ENCODE assay signal across 8 cellular contexts in the genomic region with DNA sequence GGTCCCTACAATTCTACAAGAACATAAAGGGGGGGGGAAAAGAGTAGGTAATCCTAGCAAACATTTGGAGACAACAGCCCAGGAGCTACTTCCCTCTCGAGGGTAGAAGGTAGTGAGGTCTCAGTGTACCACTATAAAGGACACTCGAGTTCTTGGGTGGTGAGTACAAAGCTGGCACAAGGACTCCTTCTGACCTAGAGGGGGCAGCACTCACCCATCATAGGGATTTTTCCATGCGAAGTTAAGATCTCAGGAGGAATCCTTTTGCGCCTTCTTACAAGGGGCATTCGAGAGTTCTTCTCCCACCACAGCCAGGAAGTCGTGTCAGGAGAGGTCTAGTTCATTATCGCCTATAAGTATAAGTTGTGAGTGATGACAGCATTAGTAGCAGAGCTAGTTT.
DNase-seq lines count a peak whose midpoint lies in the region; ATAC-seq and TF ChIP-seq lines count a peak whose summit lies in the region.

No MANE protein-coding gene starts in this region.

- ATAC-seq in HG03342 (IDR thresholded peaks at IDR 0.05; ENCODE audit: unreplicated experiment), result no peak

- H3K4me2 ChIP-seq in fibroblast of lung (ENCODE audit: extremely low read depth, insufficient read depth, low read length), result no peak overlapping the region

- no peaks in the 10 kb centered on the region for H3K36me3 ChIP-seq in fibroblast of lung (ENCODE audit: control insufficient read depth, insufficient read depth, low read length)
- no peaks in the 10 kb centered on the region for H3K36me3 ChIP-seq in prostate gland

- peaks cover 7% of the 10 kb centered on the region for H3K4me1 ChIP-seq in fibroblast of lung (ENCODE audit: control insufficient read depth, extremely low read depth, insufficient read depth, low read length)
- no peaks in the 10 kb centered on the region for H3K4me1 ChIP-seq in prostate gland (replicated peaks)

- H3K27me3 ChIP-seq in fibroblast of lung (ENCODE audit: control insufficient read depth, insufficient read depth, low read length) (no peaks in the 10 kb centered on the region), prostate gland (replicated peaks; ENCODE audit: insufficient read depth) (no peaks in the 10 kb centered on the region)

- H2AFZ ChIP-seq in fibroblast of lung (ENCODE audit: low read length), result no peak overlapping the region

- H3K9ac ChIP-seq in fibroblast of lung (ENCODE audit: insufficient read depth, low read length), result no peak overlapping the region

- intact Hi-C loops in prostate gland (cut with DNase I), result loop anchor here (1.0 to 2.0 kb wide), 2 partner anchors 310 to 342 kb away; no protein-coding TSS in a partner anchor

- no peak overlapping the region for H3K4me3 ChIP-seq in fibroblast of lung (replicated peaks in 1 of 4; ENCODE audit: control extremely low read depth in 1 of 4, insufficient read depth in 1 of 4, low read depth in 3 of 4, low read length in 4 of 4)
- H3K4me3 ChIP-seq in prostate gland, result no peak overlapping the region

- H3K27ac ChIP-seq in fibroblast of lung (ENCODE audit: insufficient read depth, low read length) (no peak overlapping the region), prostate gland (no peak overlapping the region)

- no peak for TF ChIP-seq POLR2A in prostate gland (IDR thresholded peaks at IDR 0.05)

- TF ChIP-seq CTCF in fibroblast of lung (conservative IDR thresholded peaks at IDR 0.05 in 1 of 2, IDR thresholded peaks at IDR 0.05 in 1 of 2; ENCODE audit: low read depth in 1 of 2, low read length in 2 of 2), result peak; percentile 77 to 79
- TF ChIP-seq CTCF in prostate gland (IDR thresholded peaks at IDR 0.05), result peak in 3 of 4 experiments; percentile 13 to 28 (median 14)

- H3K9me3 ChIP-seq in fibroblast of lung (ENCODE audit: control insufficient read depth, insufficient read depth, low read depth, low read length) (no peaks in the 10 kb centered on the region), prostate gland (no peaks in the 10 kb centered on the region)

- no peaks in the 10 kb centered on the region for H4K20me1 ChIP-seq in fibroblast of lung (ENCODE audit: control insufficient read depth, extremely low read depth, insufficient read depth, low read length)

- DNase-seq in DMS79 treated with DMSO at 0.1 percent for 48 hours (lab: John Stamatoyannopoulos, UW), result peak; percentile 9
- no peak for DNase-seq in DMS79 (lab: John Stamatoyannopoulos, UW)
- peak; percentile 46 for DNase-seq in NCI-H69 (lab: John Stamatoyannopoulos, UW)
- peak; percentile 10 to 80 for DNase-seq in fibroblast of lung (ENCODE audit: low read depth in 2 of 2)
- DNase-seq in prostate gland (ENCODE audit: low spot score), result no peak
- DNase-seq in stimulated activated naive CD4-positive, alpha-beta T cell (lab: John Stamatoyannopoulos, UW), result no peak
- DNase-seq in DMS153 (lab: John Stamatoyannopoulos, UW), result no peak

- 19% methylated on average over 7 of the region's 7 CpGs for WGBS in prostate gland

- no peaks in the 10 kb centered on the region for H3K79me2 ChIP-seq in fibroblast of lung (ENCODE audit: control insufficient read depth, insufficient read depth, low read length)

Comparison
In these comparisons a context has a peak if more than half of its experiments do, and no peak if none do; other contexts are left out.
1. DNase-seq: peak in DMS79 treated with DMSO at 0.1 percent for 48 hours (single experiment), NCI-H69 (single experiment) and fibroblast of lung (2 of 2); none in DMS79 (single experiment), prostate gland (single experiment), stimulated activated naive CD4-positive, alpha-beta T cell (0 of 6) and DMS153 (single experiment).